Comparison of ENCODE assay signal across 27 cellular contexts in genomic region chr1:202259705-202260104, GRCh38.
"Had no signal": no experiment of that assay in that cellular context is flagged by ENCODE, and none has a peak within 500 bp of the region (broad histone marks: within the 10 kb centered on the region; RNA-seq: fewer than 3 reads in every experiment).

No MANE protein-coding gene starts in this region.

- H3K4me3 Mint-ChIP-seq: activated CD4-positive, alpha-beta memory T cell treated with anti-CD3 and anti-CD28 coated beads, Interleukin-2, amount 10 ng/mL, durations not matched to agents 7 days and 5 days; activated CD4-positive, alpha-beta T cell treated with anti-CD3 and anti-CD28 coated beads, Interleukin-2, amount 10 ng/mL, durations not matched to agents 7 days and 5 days; activated naive CD4-positive, alpha-beta T cell treated with anti-CD3 and anti-CD28 coated beads, Interleukin-2, amount 10 ng/mL, durations not matched to agents 7 days and 5 days; activated naive CD8-positive, alpha-beta T cell treated with anti-CD3 and anti-CD28 coated beads, Interleukin-2, amount 10 ng/mL, durations not matched to agents 7 days and 5 days; brain; mesothelial cell of epicardium; naive thymus-derived CD4-positive, alpha-beta T cell; T-cell had no signal

- H3K4me1 ChIP-seq: heart left ventricle, left ventricle myocardium inferior, parathyroid adenoma, testis, transverse colon had no signal

- H3K36me3 Mint-ChIP-seq: activated naive CD4-positive, alpha-beta T cell treated with anti-CD3 and anti-CD28 coated beads, Interleukin-2, amount 10 ng/mL, durations not matched to agents 7 days and 5 days; activated naive CD8-positive, alpha-beta T cell treated with anti-CD3 and anti-CD28 coated beads, Interleukin-2, amount 10 ng/mL, durations not matched to agents 7 days and 5 days; brain; T-cell had no signal

- H3K9me3 ChIP-seq: ascending aorta, testis, transverse colon had no signal

- H3K36me3 ChIP-seq: cardiac muscle cell, heart left ventricle, left ventricle myocardium inferior, transverse colon had no signal

- H3K27me3 ChIP-seq: ascending aorta, testis had no signal

- ATAC-seq: esophagus mucosa; heart left ventricle; naive thymus-derived CD4-positive, alpha-beta T cell; right cardiac atrium; T-cell had no signal

- H3K27ac Mint-ChIP-seq: activated CD4-positive, alpha-beta memory T cell treated with anti-CD3 and anti-CD28 coated beads, Interleukin-2, amount 10 ng/mL, durations not matched to agents 7 days and 5 days; activated CD4-positive, alpha-beta T cell treated with anti-CD3 and anti-CD28 coated beads, Interleukin-2, amount 10 ng/mL, durations not matched to agents 7 days and 5 days; activated naive CD4-positive, alpha-beta T cell treated with anti-CD3 and anti-CD28 coated beads, Interleukin-2, amount 10 ng/mL, durations not matched to agents 7 days and 5 days; activated naive CD8-positive, alpha-beta T cell treated with anti-CD3 and anti-CD28 coated beads, Interleukin-2, amount 10 ng/mL, durations not matched to agents 7 days and 5 days; brain; mesothelial cell of epicardium; T-cell had no signal

- H3K4me1 Mint-ChIP-seq: activated naive CD8-positive, alpha-beta T cell treated with anti-CD3 and anti-CD28 coated beads, Interleukin-2, amount 10 ng/mL, durations not matched to agents 7 days and 5 days; T-cell had no signal

- H3K9ac ChIP-seq: parathyroid adenoma had no signal

- DNase-seq: activated CD4-positive, alpha-beta memory T cell treated with anti-CD3 and anti-CD28 coated beads, Interleukin-2, amount 10 ng/mL, durations not matched to agents 7 days and 5 days; activated CD4-positive, alpha-beta T cell treated with anti-CD3 and anti-CD28 coated beads, Interleukin-2, amount 10 ng/mL, durations not matched to agents 7 days and 5 days; activated CD4-positive, CD25-positive, alpha-beta regulatory T cell treated with anti-CD3 and anti-CD28 coated beads, Interleukin-2, amount 50 U/mL, for 72 hours; activated gamma-delta T cell; activated naive CD4-positive, alpha-beta T cell treated with anti-CD3 and anti-CD28 coated beads, Interleukin-2, amount 10 ng/mL, durations not matched to agents 7 days and 5 days; activated naive CD8-positive, alpha-beta T cell treated with anti-CD3 and anti-CD28 coated beads, Interleukin-2, amount 10 ng/mL, durations not matched to agents 7 days and 5 days; foreskin fibroblast; heart left ventricle; hypothalamus; left ventricle myocardium inferior; naive thymus-derived CD4-positive, alpha-beta T cell; occipital lobe; right cardiac atrium; stimulated activated CD4-positive, alpha-beta T cell treated with anti-CD3 and anti-CD28 coated beads, Interleukin-2, amount 100 ng/mL, for 48 hours; stimulated activated naive CD4-positive, alpha-beta T cell treated with Interleukin-2 at 50 U/mL for 16 hours; T-cell; testis; transverse colon had no signal

- FAIRE-seq: urothelium cell line had no signal

- H3K4me3 ChIP-seq: ascending aorta, cardiac muscle cell, heart left ventricle, left ventricle myocardium inferior, lung, testis, transverse colon had no signal

- H3K9me3 Mint-ChIP-seq: activated CD4-positive, alpha-beta T cell treated with anti-CD3 and anti-CD28 coated beads, Interleukin-2, amount 10 ng/mL, durations not matched to agents 7 days and 5 days; activated naive CD4-positive, alpha-beta T cell treated with anti-CD3 and anti-CD28 coated beads, Interleukin-2, amount 10 ng/mL, durations not matched to agents 7 days and 5 days; activated naive CD8-positive, alpha-beta T cell treated with anti-CD3 and anti-CD28 coated beads, Interleukin-2, amount 10 ng/mL, durations not matched to agents 7 days and 5 days had no signal

- H3K27ac ChIP-seq: ascending aorta, cardiac muscle cell, heart left ventricle, left ventricle myocardium inferior, parathyroid adenoma, testis, transverse colon, VCaP had no signal
